Comparison of ENCODE assay signal across 14 cellular contexts in the genomic region with DNA sequence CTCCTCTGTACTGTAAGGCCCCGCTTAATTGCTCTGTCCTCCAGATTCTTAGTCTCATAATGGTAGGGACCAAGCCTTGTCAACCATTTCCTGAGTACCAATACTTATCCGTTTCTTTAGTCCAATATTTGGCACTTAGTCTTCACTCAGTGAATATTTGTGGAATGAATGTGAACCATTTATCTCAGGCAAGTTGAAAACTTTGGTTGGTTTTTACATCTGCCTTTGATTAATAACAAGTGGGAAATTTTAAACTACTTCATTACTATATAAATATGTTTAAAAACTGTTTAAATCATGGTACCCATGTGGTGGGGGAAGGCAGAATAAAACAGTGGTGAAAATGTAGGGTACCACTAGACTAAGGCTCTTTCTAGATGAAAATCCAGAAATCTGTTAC. TPM values are rescaled to one million over a fixed set of nuclear protein-coding genes. Genes with fewer than 3 reads are reported as not detected.
"Had no signal": no experiment of that assay in that cellular context is flagged by ENCODE, and none has a peak within 500 bp of the region (broad histone marks: within the 10 kb centered on the region; RNA-seq: fewer than 3 reads in every experiment).

No MANE protein-coding gene starts in this region.

- H3K4me3 Mint-ChIP-seq: neural crest cell, T-helper 17 cell had no signal

- H3K27me3 ChIP-seq: dorsolateral prefrontal cortex, hepatocyte, thyroid gland, uterus had no signal

- H3K36me3 ChIP-seq: thyroid gland, uterus had no signal

- H3K9me3 Mint-ChIP-seq: activated naive CD4-positive, alpha-beta T cell treated with anti-CD3 and anti-CD28 coated beads, Interleukin-2, amount 50 U/mL, for 72 hours; neural crest cell had no signal

- H3K27ac ChIP-seq: dorsolateral prefrontal cortex, thyroid gland, uterus had no signal

- DNase-seq: activated CD4-positive, CD25-positive, alpha-beta regulatory T cell; activated effector memory CD4-positive, alpha-beta T cell treated with Interleukin-2 at 50 U/mL for 16 hours; activated T-cell treated with anti-CD3 and anti-CD28 coated beads, Interleukin-2, amount 50 U/mL, for 1 hour; amniotic stem cell; dorsolateral prefrontal cortex; stimulated activated CD4-positive, alpha-beta T cell treated with anti-CD3 and anti-CD28 coated beads, Interleukin-15, amount 100 ng/mL, for 24 hours; stimulated activated CD4-positive, alpha-beta T cell treated with anti-CD3 and anti-CD28 coated beads, Interleukin-4, amount 100 ng/mL, for 24 hours; T-helper 17 cell; thyroid gland; uterus had no signal

- H3K9me3 ChIP-seq: thyroid gland, uterus had no signal

- H3K27ac Mint-ChIP-seq: activated naive CD4-positive, alpha-beta T cell treated with anti-CD3 and anti-CD28 coated beads, Interleukin-2, amount 50 U/mL, for 72 hours; T-helper 17 cell had no signal

- H3K4me3 ChIP-seq: dorsolateral prefrontal cortex, hepatocyte, thyroid gland, uterus had no signal

- ATAC-seq: activated naive CD4-positive, alpha-beta T cell treated with anti-CD3 and anti-CD28 coated beads, Interleukin-2, amount 50 U/mL, for 72 hours; esophagus mucosa; T-helper 17 cell had no signal

- H3K36me3 Mint-ChIP-seq: activated naive CD4-positive, alpha-beta T cell treated with anti-CD3 and anti-CD28 coated beads, Interleukin-2, amount 50 U/mL, for 72 hours had no signal

RNA-seq across cellular contexts. Expression of a gene that starts 15.2 kb away (rescaled TPM):
- total RNA-seq: T-helper 17 cell had no signal
